11 cellular contexts compared by ENCODE assay signal in the genomic region with DNA sequence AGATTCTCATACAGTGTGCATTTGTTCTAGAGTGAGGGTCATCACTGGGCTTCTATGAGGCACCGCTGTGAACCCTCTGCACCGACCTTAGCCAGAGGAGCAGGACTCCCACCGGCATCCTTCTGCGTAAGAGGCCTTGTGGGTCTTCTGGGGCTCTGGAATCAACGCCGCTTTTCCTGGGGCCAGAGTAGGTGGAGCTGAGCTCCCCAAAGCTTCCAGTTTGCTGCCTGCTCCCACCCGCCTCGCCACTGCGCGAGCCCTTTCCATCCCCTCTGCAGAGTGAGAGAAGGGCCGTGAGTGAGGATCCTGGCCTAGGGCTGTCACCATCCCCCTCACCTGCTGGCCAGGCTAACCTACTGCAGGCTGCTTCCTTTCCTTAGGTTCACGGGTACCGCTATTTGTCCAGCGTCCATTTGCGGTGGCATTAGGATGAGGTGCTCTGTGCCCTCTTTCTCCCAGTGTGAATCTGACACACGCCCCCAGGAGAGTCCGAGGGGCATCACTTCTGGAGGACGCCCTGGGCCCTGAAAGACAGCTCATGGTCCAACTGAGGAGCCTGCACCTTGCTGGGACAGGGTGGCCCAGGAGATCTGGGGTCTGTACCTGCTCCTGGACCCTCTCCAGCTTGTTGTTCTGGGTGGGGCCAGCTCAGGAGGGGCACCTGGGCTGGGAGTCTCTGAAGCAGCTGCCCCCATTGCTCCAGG. TPM values are rescaled to one million over a fixed set of nuclear protein-coding genes. Genes with fewer than 3 reads are reported as not detected.
A peak's percentile ranks its signal among the peaks of the same experiment; 100 is the strongest.
DNase-seq lines count a peak whose midpoint lies in the region; ATAC-seq and TF ChIP-seq lines count a peak whose summit lies in the region.
"Had no signal": no experiment of that assay in that cellular context is flagged by ENCODE, and none has a peak within 500 bp of the region (broad histone marks: within the 10 kb centered on the region; RNA-seq: fewer than 3 reads in every experiment).

No MANE protein-coding gene starts in this region.

- TF ChIP-seq CTCF in GM12873 (IDR thresholded peaks at IDR 0.05; ENCODE audit: insufficient read depth, low read depth, low read length, missing control alignments) (peak; percentile 43), GM23338 (conservative IDR thresholded peaks at IDR 0.05; ENCODE audit: low read depth in 2 of 2) (no peak)

- no peaks in the 10 kb centered on the region for H3K36me3 ChIP-seq in GM23338 (ENCODE audit: insufficient read depth)
- H3K36me3 ChIP-seq: Peyer's patch had no signal

- H3K4me1 Mint-ChIP-seq in GM23338 (peaks cover 8% of the 10 kb centered on the region), memory B cell (peaks cover 12% of the 10 kb centered on the region)

- H3K4me1 ChIP-seq in GM23338 (ENCODE audit: insufficient read depth), result no peaks in the 10 kb centered on the region

- H3K4me2 ChIP-seq in GM23338, result no peak overlapping the region

- H3K9me2 ChIP-seq in GM23338 (ENCODE audit: insufficient read depth), result no peaks in the 10 kb centered on the region

- H3K27ac ChIP-seq in GM23338 (ENCODE audit: low read depth), result no peak overlapping the region

- H3K79me2 ChIP-seq in GM23338 (replicated peaks; ENCODE audit: insufficient read depth), result no peaks in the 10 kb centered on the region

- DNase-seq in GM23338 (ENCODE audit: low spot score) (peak; percentile 58), memory B cell (ENCODE audit: low spot score in 2 of 2) (no peak), mucosa of gallbladder (ENCODE audit: low spot score) (no peak)
- DNase-seq in activated T-cell treated with anti-CD3 and anti-CD28 coated beads, Interleukin-2, amount 50 U/mL, for 1 hour, result no peak

- H3K9me3 Mint-ChIP-seq in GM23338 (no peaks in the 10 kb centered on the region), memory B cell (no peaks in the 10 kb centered on the region)
- H3K9me3 Mint-ChIP-seq: activated naive CD4-positive, alpha-beta T cell treated with anti-CD3 and anti-CD28 coated beads for 36 hours had no signal

- H3K27me3 ChIP-seq in GM23338 (ENCODE audit: insufficient read depth), result no peaks in the 10 kb centered on the region
- H3K27me3 ChIP-seq: Peyer's patch had no signal

- H3K27ac Mint-ChIP-seq in GM23338 (no peak overlapping the region), memory B cell (peak overlapping the region; percentile 6)
- H3K27ac Mint-ChIP-seq: activated naive CD4-positive, alpha-beta T cell treated with anti-CD3 and anti-CD28 coated beads for 36 hours had no signal

- peak overlapping the region; percentile 76; the same call in 1 of the 2 replicates for H2AFZ ChIP-seq in GM23338

- H3K4me3 Mint-ChIP-seq in GM23338 (no peak overlapping the region), memory B cell (no peak overlapping the region)

- peak; percentile 83 for ATAC-seq in GM23338
- ATAC-seq in SK-N-SH treated with all-trans-retinoic acid at 6 μM for 48 hours, result peak; percentile 49
- no peak for ATAC-seq in memory B cell (ENCODE audit: low read depth)
- ATAC-seq in GM19397 (IDR thresholded peaks at IDR 0.05; ENCODE audit: unreplicated experiment), result no peak
- ATAC-seq in GM21737 (IDR thresholded peaks at IDR 0.05; ENCODE audit: unreplicated experiment), result no peak

- no peaks in the 10 kb centered on the region; the same call in 2 of the 3 replicates for H3K36me3 Mint-ChIP-seq in GM23338 (ENCODE audit: low read depth)
- H3K36me3 Mint-ChIP-seq in memory B cell, result no peaks in the 10 kb centered on the region

- H4K20me1 ChIP-seq in GM23338 (replicated peaks; ENCODE audit: insufficient read depth), result no peaks in the 10 kb centered on the region

- H3F3A ChIP-seq in GM23338 (replicated peaks; ENCODE audit: low read depth), result no peaks in the 10 kb centered on the region

- H3K4me3 ChIP-seq in GM23338, result no peak overlapping the region

- H3K27me3 Mint-ChIP-seq in GM23338 (ENCODE audit: insufficient read depth, low read depth, poor library complexity) (peaks cover 5% of the 10 kb centered on the region), memory B cell (peaks cover 7% of the 10 kb centered on the region)

TF ChIP-seq in GM23338, 12 proteins besides CTCF, POLR2A, EP300 and RAD21 (continues in another document):
- TF ChIP-seq JUNB (IDR thresholded peaks at IDR 0.05; ENCODE audit: unreplicated experiment), result no peak
- TF ChIP-seq, protein P1, sequence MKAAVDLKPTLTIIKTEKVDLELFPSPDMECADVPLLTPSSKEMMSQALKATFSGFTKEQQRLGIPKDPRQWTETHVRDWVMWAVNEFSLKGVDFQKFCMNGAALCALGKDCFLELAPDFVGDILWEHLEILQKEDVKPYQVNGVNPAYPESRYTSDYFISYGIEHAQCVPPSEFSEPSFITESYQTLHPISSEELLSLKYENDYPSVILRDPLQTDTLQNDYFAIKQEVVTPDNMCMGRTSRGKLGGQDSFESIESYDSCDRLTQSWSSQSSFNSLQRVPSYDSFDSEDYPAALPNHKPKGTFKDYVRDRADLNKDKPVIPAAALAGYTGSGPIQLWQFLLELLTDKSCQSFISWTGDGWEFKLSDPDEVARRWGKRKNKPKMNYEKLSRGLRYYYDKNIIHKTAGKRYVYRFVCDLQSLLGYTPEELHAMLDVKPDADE (IDR thresholded peaks at IDR 0.05), result no peak

TF ChIP-seq in SK-N-SH treated with all-trans-retinoic acid at 6 μM for 48 hours, 23 proteins besides CTCF, POLR2A, EP300 and RAD21:
- TF ChIP-seq, protein P2, sequence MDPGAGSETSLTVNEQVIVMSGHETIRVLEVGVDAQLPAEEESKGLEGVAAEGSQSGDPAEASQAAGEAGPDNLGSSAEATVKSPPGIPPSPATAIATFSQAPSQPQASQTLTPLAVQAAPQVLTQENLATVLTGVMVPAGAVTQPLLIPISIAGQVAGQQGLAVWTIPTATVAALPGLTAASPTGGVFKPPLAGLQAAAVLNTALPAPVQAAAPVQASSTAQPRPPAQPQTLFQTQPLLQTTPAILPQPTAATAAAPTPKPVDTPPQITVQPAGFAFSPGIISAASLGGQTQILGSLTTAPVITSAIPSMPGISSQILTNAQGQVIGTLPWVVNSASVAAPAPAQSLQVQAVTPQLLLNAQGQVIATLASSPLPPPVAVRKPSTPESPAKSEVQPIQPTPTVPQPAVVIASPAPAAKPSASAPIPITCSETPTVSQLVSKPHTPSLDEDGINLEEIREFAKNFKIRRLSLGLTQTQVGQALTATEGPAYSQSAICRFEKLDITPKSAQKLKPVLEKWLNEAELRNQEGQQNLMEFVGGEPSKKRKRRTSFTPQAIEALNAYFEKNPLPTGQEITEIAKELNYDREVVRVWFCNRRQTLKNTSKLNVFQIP (CRISPR knock-in tag; IDR thresholded peaks at IDR 0.05; ENCODE audit: borderline replicate concordance, low read depth), result no peak

RNA-seq across cellular contexts. Expression of gene UMODL1, which starts 36.2 kb away (rescaled TPM):
- not detected in 2 replicates for total RNA-seq in GM23338 (2014; rRNA removed; shearing (Covaris generic))
- 0.05 TPM in 1 of 2 replicates, not detected in the other for polyA plus RNA-seq in GM23338 (2016; fragmentation: Nextera tagmentation; extraction: Ambion mirVana)
- total RNA-seq in mucosa of gallbladder, result not detected
- total RNA-seq: activated naive CD4-positive, alpha-beta T cell treated with anti-CD3 and anti-CD28 coated beads for 36 hours; right cardiac atrium had no signal
- polyA plus RNA-seq: right cardiac atrium had no signal

Comparison
In these comparisons a context has a peak if more than half of its experiments do, and no peak if none do; other contexts are left out.
1. ATAC-seq: peak in GM23338 (single experiment) and SK-N-SH treated with all-trans-retinoic acid at 6 μM for 48 hours (single experiment); none in memory B cell (single experiment), GM19397 (single experiment) and GM21737 (single experiment).